In the genomic region with DNA sequence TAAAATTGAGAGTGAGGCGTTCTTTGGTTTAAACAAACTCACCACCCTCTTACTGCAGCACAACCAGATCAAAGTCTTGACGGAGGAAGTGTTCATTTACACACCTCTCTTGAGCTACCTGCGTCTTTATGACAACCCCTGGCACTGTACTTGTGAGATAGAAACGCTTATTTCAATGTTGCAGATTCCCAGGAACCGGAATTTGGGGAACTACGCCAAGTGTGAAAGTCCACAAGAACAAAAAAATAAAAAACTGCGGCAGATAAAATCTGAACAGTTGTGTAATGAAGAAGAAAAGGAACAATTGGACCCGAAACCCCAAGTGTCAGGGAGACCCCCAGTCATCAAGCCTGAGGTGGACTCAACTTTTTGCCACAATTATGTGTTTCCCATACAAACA, we compare ENCODE assay signal across 14 cellular contexts. TPM values are rescaled to one million over a fixed set of nuclear protein-coding genes. Genes with fewer than 3 reads are reported as not detected.
A peak's percentile ranks its signal among the peaks of the same experiment; 100 is the strongest.
DNase-seq lines count a peak whose midpoint lies in the region; ATAC-seq and TF ChIP-seq lines count a peak whose summit lies in the region.
"Had no signal": no experiment of that assay in that cellular context is flagged by ENCODE, and none has a peak within 500 bp of the region (broad histone marks: within the 10 kb centered on the region; RNA-seq: fewer than 3 reads in every experiment).

No MANE protein-coding gene starts in this region.

- H3K27me3 Mint-ChIP-seq in H9 (ENCODE audit: low read depth) = no peaks in the 10 kb centered on the region
- H3K27me3 Mint-ChIP-seq: activated B cell treated with CpG ODN at 0.5 μM for 24 hours had no signal

- H3K4me3 ChIP-seq in dorsolateral prefrontal cortex = peak overlapping the region in 10 of 59 donors; percentile 1 to 35 (median 7)
- peak overlapping the region; percentile 44 for H3K4me3 ChIP-seq in iPS-20b (ENCODE audit: low read length)
- peak overlapping the region; percentile 13 for H3K4me3 ChIP-seq in smooth muscle cell
- H3K4me3 ChIP-seq: spleen, thyroid gland had no signal

- no peaks in the 10 kb centered on the region for H3K36me3 Mint-ChIP-seq in H9 (ENCODE audit: insufficient read depth in 1 of 3, low read depth in 3 of 3)
- H3K36me3 Mint-ChIP-seq: activated naive CD4-positive, alpha-beta T cell treated with anti-CD3 and anti-CD28 coated beads, Interleukin-2, amount 50 U/mL, for 72 hours had no signal

- H3K56ac ChIP-seq in H9 (ENCODE audit: insufficient read length, low read depth, low read length) = no peak overlapping the region

- H3K4me1 ChIP-seq in H9 (ENCODE audit: insufficient read depth, low read length) (peaks cover 22% of the 10 kb centered on the region; the same call in 1 of the 2 replicates), iPS-20b (ENCODE audit: insufficient read depth, low read length) (peaks cover 49% of the 10 kb centered on the region), smooth muscle cell (ENCODE audit: low read depth) (peaks cover 41% of the 10 kb centered on the region)
- H3K4me1 ChIP-seq: thyroid gland had no signal

- H3K9ac ChIP-seq in H9 (ENCODE audit: extremely low read depth, insufficient read length, low read length) = no peak overlapping the region
- H3K9ac ChIP-seq in iPS-20b (ENCODE audit: low read depth, low read length) = peak overlapping the region; percentile 74
- peak overlapping the region; percentile 94 for H3K9ac ChIP-seq in smooth muscle cell (ENCODE audit: low read depth)

- no peak overlapping the region for H2BK12ac ChIP-seq in H9 (ENCODE audit: insufficient read length, low read depth, low read length)

- H2AK5ac ChIP-seq in H9 (ENCODE audit: insufficient read length, low read length) = no peak overlapping the region

- no peak overlapping the region for H2AFZ ChIP-seq in H9 (ENCODE audit: low read length)
- peak overlapping the region; percentile 37 for H2AFZ ChIP-seq in smooth muscle cell (ENCODE audit: low read depth)

- no peak overlapping the region for H2BK20ac ChIP-seq in H9 (ENCODE audit: low read depth, low read length, poor library complexity, severe bottlenecking)

- H2BK5ac ChIP-seq in H9 (ENCODE audit: insufficient read length, low read length) = no peak overlapping the region

- no peak overlapping the region for H3T11ph ChIP-seq in H9 (ENCODE audit: low read length)

- DNase-seq in H9 = no peak
- no peak for DNase-seq in dorsolateral prefrontal cortex
- DNase-seq in smooth muscle cell (lab: John Stamatoyannopoulos, UW; ENCODE audit: unreplicated experiment) = no peak
- no peak for DNase-seq in HUDEP-2 (lab: John Stamatoyannopoulos, UW; ENCODE audit: unreplicated experiment in 76 of 76)
- no peak for DNase-seq in DMS79 treated with DMSO at 0.1 percent for 48 hours (lab: John Stamatoyannopoulos, UW)
- no peak for DNase-seq in substantia nigra (lab: John Stamatoyannopoulos, UW)
- DNase-seq: activated B cell treated with CpG ODN at 0.5 μM for 24 hours; activated CD8-positive, alpha-beta memory T cell treated with anti-CD3 and anti-CD28 coated beads, Interleukin-2, amount 50 U/mL, for 48 hours; NCI-H1105 treated with DMSO at 0.1 percent for 48 hours; spleen had no signal

- no peak overlapping the region for H4K8ac ChIP-seq in H9 (replicated peaks; ENCODE audit: insufficient read length, low read depth, low read length)

- H3K9me3 Mint-ChIP-seq in H9 = no peaks in the 10 kb centered on the region
- H3K9me3 Mint-ChIP-seq: activated B cell treated with CpG ODN at 0.5 μM for 24 hours; activated naive CD4-positive, alpha-beta T cell treated with anti-CD3 and anti-CD28 coated beads, Interleukin-2, amount 50 U/mL, for 72 hours had no signal

- H4K20me1 ChIP-seq in H9 (ENCODE audit: control insufficient read depth, insufficient read depth, insufficient read length) (no peaks in the 10 kb centered on the region), smooth muscle cell (ENCODE audit: low read depth) (no peaks in the 10 kb centered on the region)

- H3K23ac ChIP-seq in H9 (ENCODE audit: insufficient read length, low read depth, low read length) = no peak overlapping the region

- H3K27ac ChIP-seq in H9 (ENCODE audit: insufficient read length, low read depth, low read length) (peak overlapping the region; percentile 14), dorsolateral prefrontal cortex (peak overlapping the region in 45 of 59 donors; percentile 7 to 81 (median 56)), iPS-20b (ENCODE audit: low read length) (no peak overlapping the region), smooth muscle cell (ENCODE audit: low read depth) (peak overlapping the region; percentile 100), substantia nigra (ENCODE audit: low read depth, low read length, poor library complexity, severe bottlenecking) (no peak overlapping the region)

- H3K79me1 ChIP-seq in H9 (ENCODE audit: insufficient read depth, low read depth, low read length, poor library complexity, severe bottlenecking) = no peaks in the 10 kb centered on the region

- H3K4me3 Mint-ChIP-seq in H9 = peak overlapping the region; percentile 39 to 68; a peak in 3 of 5 replicates
- H3K4me3 Mint-ChIP-seq: activated B cell treated with CpG ODN at 0.5 μM for 24 hours had no signal

- H2BK15ac ChIP-seq in H9 (ENCODE audit: low read depth, low read length) = no peak overlapping the region

- H3K36me3 ChIP-seq in iPS-20b (ENCODE audit: insufficient read depth, low read depth, low read length) (no peaks in the 10 kb centered on the region), smooth muscle cell (ENCODE audit: low read depth) (no peaks in the 10 kb centered on the region)
- H3K36me3 ChIP-seq: spleen, thyroid gland had no signal

- WGBS in H9 (ENCODE audit: extremely low coverage, insufficient read length, low lambda C conversion rate) = no CpG with 5 or more reads among the region's 8 CpGs
- 60% methylated on average over 8 of the region's 8 CpGs for WGBS in smooth muscle cell (ENCODE audit: low lambda C conversion rate)

- ATAC-seq in GM19324 (IDR thresholded peaks at IDR 0.05; ENCODE audit: low FRiP score, unreplicated experiment) = no peak
- ATAC-seq: activated naive CD4-positive, alpha-beta T cell treated with anti-CD3 and anti-CD28 coated beads, Interleukin-2, amount 50 U/mL, for 72 hours had no signal

- no peaks in the 10 kb centered on the region for H3K9me3 ChIP-seq in H9 (ENCODE audit: control insufficient read depth, low read depth, low read length)
- no peaks in the 10 kb centered on the region for H3K9me3 ChIP-seq in iPS-20b (ENCODE audit: insufficient read depth, low read depth, low read length)
- no peaks in the 10 kb centered on the region for H3K9me3 ChIP-seq in smooth muscle cell (replicated peaks; ENCODE audit: low read depth)
- H3K9me3 ChIP-seq: spleen, thyroid gland had no signal

- intact Hi-C loops in dorsolateral prefrontal cortex (cut with DNase I) = no loop called here

- H3K18ac ChIP-seq in H9 (ENCODE audit: insufficient read length, low read depth, low read length) = peak overlapping the region; percentile 72

- TF ChIP-seq CTCF in H9 (conservative IDR thresholded peaks at IDR 0.05) = no peak
- TF ChIP-seq CTCF in dorsolateral prefrontal cortex (IDR thresholded peaks at IDR 0.05 in 54 of 56, conservative IDR thresholded peaks at IDR 0.05 in 2 of 56; ENCODE audit: low read depth in 1 of 56, partially characterized antibody in 56 of 56) = no peak
- no peak for TF ChIP-seq CTCF in smooth muscle cell (IDR thresholded peaks at IDR 0.05; ENCODE audit: borderline replicate concordance, insufficient read depth, poor library complexity, severe bottlenecking)

- H3K27ac Mint-ChIP-seq in H9 = peak overlapping the region; percentile 93 to 97 (median 94)
- H3K27ac Mint-ChIP-seq: activated B cell treated with CpG ODN at 0.5 μM for 24 hours; activated naive CD4-positive, alpha-beta T cell treated with anti-CD3 and anti-CD28 coated beads, Interleukin-2, amount 50 U/mL, for 72 hours had no signal

- H3F3A ChIP-seq in smooth muscle cell (ENCODE audit: low read depth) = peaks cover 24% of the 10 kb centered on the region

- peak overlapping the region; percentile 20 for H3K4me2 ChIP-seq in H9 (ENCODE audit: insufficient read depth, insufficient read length, low read length)
- peak overlapping the region; percentile 83 for H3K4me2 ChIP-seq in smooth muscle cell

- H4K5ac ChIP-seq in H9 (ENCODE audit: insufficient read length, low read depth, low read length) = no peak overlapping the region

- H3K79me2 ChIP-seq in H9 (ENCODE audit: insufficient read depth, low read length) (no peaks in the 10 kb centered on the region), smooth muscle cell (ENCODE audit: low read depth) (no peaks in the 10 kb centered on the region)

- no peak overlapping the region for H3K4ac ChIP-seq in H9 (ENCODE audit: low read depth, low read length)

- H3K14ac ChIP-seq in H9 (ENCODE audit: insufficient read depth, low read length) = no peak overlapping the region

- no peak overlapping the region for H4K91ac ChIP-seq in H9 (ENCODE audit: insufficient read length, low read depth, low read length)

- H2BK120ac ChIP-seq in H9 (ENCODE audit: low read depth, low read length, poor library complexity, severe bottlenecking) = no peak overlapping the region

- peaks cover 56% of the 10 kb centered on the region in 2 experiments for H3K4me1 Mint-ChIP-seq in H9
- H3K4me1 Mint-ChIP-seq: activated B cell treated with CpG ODN at 0.5 μM for 24 hours had no signal

- H3K27me3 ChIP-seq in H9 (ENCODE audit: insufficient read depth, low read length) (no peaks in the 10 kb centered on the region), dorsolateral prefrontal cortex (no peaks in the 10 kb centered on the region), iPS-20b (ENCODE audit: insufficient read depth, low read length) (no peaks in the 10 kb centered on the region), smooth muscle cell (ENCODE audit: low read depth) (no peaks in the 10 kb centered on the region)
- H3K27me3 ChIP-seq: spleen, thyroid gland had no signal

- no peaks in the 10 kb centered on the region for H3K23me2 ChIP-seq in H9 (ENCODE audit: insufficient read length, low read depth, low read length, poor library complexity, severe bottlenecking)

RNA-seq across cellular contexts. Expression of gene LRRC17, which starts 21.5 kb away (rescaled TPM):
- 2.0 and 2.1 TPM in 2 replicates for total RNA-seq in H9 (2021)
- total RNA-seq in dorsolateral prefrontal cortex = 1 to 10 TPM in 116 of 120 experiments, under 1 TPM in 4; 0.31 to 7.5 (median 3.1) TPM
- 14.7 and 23.0 TPM in 2 replicates for total RNA-seq in smooth muscle cell
- polyA plus RNA-seq in smooth muscle cell = 5.5 and 6.2 TPM in 2 replicates
- total RNA-seq: activated naive CD4-positive, alpha-beta T cell treated with anti-CD3 and anti-CD28 coated beads, Interleukin-2, amount 50 U/mL, for 72 hours had no signal

Comparison
In these comparisons a context has a peak if more than half of its experiments do, and no peak if none do; other contexts are left out.
1. H3K27ac ChIP-seq: peak in H9 (single experiment), dorsolateral prefrontal cortex (45 of 59) and smooth muscle cell (single experiment); none in iPS-20b (single experiment) and substantia nigra (single experiment).